In the genomic region with DNA sequence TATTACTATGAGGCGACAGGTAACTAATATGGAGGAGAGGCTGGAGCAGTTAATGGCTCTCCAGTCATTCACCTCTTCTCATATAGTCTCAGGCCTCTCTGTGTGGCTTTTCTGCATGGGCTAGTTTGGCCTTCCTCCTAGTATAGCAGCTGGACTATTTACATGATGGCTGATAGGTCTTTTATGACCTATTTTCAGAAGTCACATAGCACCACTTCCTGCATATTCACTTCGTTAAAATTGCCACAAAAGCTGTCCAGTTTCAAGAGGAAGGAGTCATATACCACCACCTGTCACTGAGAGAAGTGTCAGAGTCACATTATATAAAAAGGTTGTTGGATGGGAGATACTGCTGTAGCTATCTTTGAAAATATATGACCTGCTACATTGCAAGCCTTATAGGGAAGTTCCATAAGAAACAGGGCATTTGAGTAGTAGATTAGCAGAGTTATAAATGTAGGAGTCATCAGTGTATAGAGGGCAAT, we compare ENCODE assay signal across 8 cellular contexts. TPM values are rescaled to one million over a fixed set of nuclear protein-coding genes. Genes with fewer than 3 reads are reported as not detected.
A peak's percentile ranks its signal among the peaks of the same experiment; 100 is the strongest.
DNase-seq lines count a peak whose midpoint lies in the region; ATAC-seq and TF ChIP-seq lines count a peak whose summit lies in the region.

No MANE protein-coding gene starts in this region.

- H3K27ac ChIP-seq in sigmoid colon (no peak overlapping the region), foreskin keratinocyte (no peak overlapping the region)

- no peak overlapping the region for H3K4me3 ChIP-seq in sigmoid colon

- TF ChIP-seq CTCF in sigmoid colon (IDR thresholded peaks at IDR 0.05) (no peak), foreskin keratinocyte (conservative IDR thresholded peaks at IDR 0.05) (no peak)

- no peak for TF ChIP-seq POLR2A in sigmoid colon (IDR thresholded peaks at IDR 0.05)

- ATAC-seq in GM18873 (IDR thresholded peaks at IDR 0.05; ENCODE audit: low FRiP score, unreplicated experiment) (peak; percentile 97), GM21576 (IDR thresholded peaks at IDR 0.05; ENCODE audit: unreplicated experiment) (peak; percentile 96), HG03342 (IDR thresholded peaks at IDR 0.05; ENCODE audit: unreplicated experiment) (peak; percentile 94), left colon (peak; percentile 80), foreskin keratinocyte (no peak)

- 43 to 51% methylated on average over 2 of the region's 2 CpGs for WGBS in sigmoid colon, 2 donors

- no peaks in the 10 kb centered on the region for H3K36me3 ChIP-seq in sigmoid colon

- DNase-seq in left colon (no peak), sigmoid colon (no peak), foreskin keratinocyte (no peak)
- no peak for DNase-seq in stimulated activated CD8-positive, alpha-beta memory T cell treated with anti-CD3 and anti-CD28 coated beads, Interleukin-4, amount 100 ng/mL, for 48 hours
- DNase-seq in activated naive CD4-positive, alpha-beta T cell treated with Interleukin-2 at 50 U/mL for 16 hours, result no peak

- no peak for TF ChIP-seq EP300 in sigmoid colon (IDR thresholded peaks at IDR 0.05)

- H3K9me3 ChIP-seq in sigmoid colon, result no peaks in the 10 kb centered on the region

- intact Hi-C loops in left colon (cut with DNase I, micrococcal nuclease), result loop anchor here in 1 of 2 donors (10.0 kb wide), 1 partner anchor 209 kb away; no protein-coding TSS in a partner anchor
- intact Hi-C loops in sigmoid colon (cut with DNase I), result no loop called here

- H3K27me3 ChIP-seq in sigmoid colon, result no peaks in the 10 kb centered on the region
- no peaks in the 10 kb centered on the region for H3K27me3 ChIP-seq in foreskin keratinocyte

- H3K4me1 ChIP-seq in sigmoid colon (no peaks in the 10 kb centered on the region), foreskin keratinocyte (no peaks in the 10 kb centered on the region)

RNA-seq across cellular contexts. Expression of a gene that starts 8.0 kb away (rescaled TPM):
- 10 to 100 TPM; 48.8 to 58.8 TPM for total RNA-seq in left colon
- total RNA-seq in sigmoid colon, result 100 to 1,000 TPM in 1 of 4 donors, 10 to 100 TPM in 3; 69.9 to 134 (median 81.4) TPM
- 10 to 100 TPM; 10.2 to 26.3 (median 13.2) TPM for polyA plus RNA-seq in sigmoid colon
- 33.4 and 37.4 TPM in 2 replicates for total RNA-seq in foreskin keratinocyte
- 8.7 and 9.3 TPM in 2 replicates for polyA plus RNA-seq in foreskin keratinocyte
